Comparison of ENCODE assay signal across 7 cellular contexts in the genomic region with DNA sequence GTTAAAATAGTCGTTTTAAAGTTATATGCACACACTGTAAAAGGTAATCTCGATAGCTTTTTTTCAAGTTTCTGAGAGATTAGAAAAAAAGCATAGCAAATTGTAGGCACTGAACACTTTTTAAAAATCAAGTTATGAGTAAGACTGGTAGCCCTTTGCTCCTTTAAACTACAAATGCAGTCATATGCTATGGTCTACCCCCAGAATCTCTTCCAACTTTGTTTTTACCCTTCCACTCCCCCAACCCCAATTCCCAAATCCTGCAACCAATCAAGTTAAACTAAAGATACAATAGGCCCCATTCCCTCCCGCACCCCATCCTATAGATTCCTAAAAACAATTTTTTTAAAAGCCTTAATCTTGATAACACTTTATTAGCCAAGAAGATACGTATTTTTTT. TPM values are rescaled to one million over a fixed set of nuclear protein-coding genes. Genes with fewer than 3 reads are reported as not detected.
A peak's percentile ranks its signal among the peaks of the same experiment; 100 is the strongest.
DNase-seq lines count a peak whose midpoint lies in the region; ATAC-seq, FAIRE-seq and TF ChIP-seq lines count a peak whose summit lies in the region.

No MANE protein-coding gene starts in this region.

- no peak for FAIRE-seq in RCC 7860 (lab: Jason Lieb, UNC)

- no peak for TF ChIP-seq POLR2A in body of pancreas (IDR thresholded peaks at IDR 0.05)

- H3K27ac Mint-ChIP-seq in T-cell = no peak overlapping the region

- H3K9me3 ChIP-seq in HUES48 (ENCODE audit: control insufficient read depth, insufficient read depth, low read length) = no peaks in the 10 kb centered on the region
- H3K9me3 ChIP-seq in body of pancreas = no peaks in the 10 kb centered on the region
- H3K9me3 ChIP-seq in left lung = no peaks in the 10 kb centered on the region
- no peaks in the 10 kb centered on the region for H3K9me3 ChIP-seq in subcutaneous abdominal adipose tissue (ENCODE audit: control insufficient read depth in 5 of 5, low read length in 5 of 5)

- peaks cover 17 to 30% of the 10 kb centered on the region in 2 donors for H3K27me3 Mint-ChIP-seq in T-cell

- peaks cover 13 to 16% (median 15%) of the 10 kb centered on the region in 3 donors for H3K4me1 Mint-ChIP-seq in T-cell

- intact Hi-C loops in body of pancreas (cut with DNase I) = no loop called here
- intact Hi-C loops in left lung (cut with DNase I) = no loop called here

- H3K4me3 ChIP-seq in HUES48 (ENCODE audit: low read depth, low read length) = peak overlapping the region; percentile 89
- H3K4me3 ChIP-seq in body of pancreas = no peak overlapping the region
- H3K4me3 ChIP-seq in left lung = peak overlapping the region; percentile 54 to 67
- peak overlapping the region; percentile 85 to 92 (median 90) for H3K4me3 ChIP-seq in subcutaneous abdominal adipose tissue (ENCODE audit: low read depth in 1 of 5, low read length in 5 of 5)

- WGBS in body of pancreas, 2 donors = 16 to 20% methylated on average over 4 of the region's 4 CpGs

- POLR2A ChIA-PET in T-cell (lab: Charles Lee) = no interaction called here

- TF ChIP-seq CTCF in body of pancreas (IDR thresholded peaks at IDR 0.05) (no peak), left lung (IDR thresholded peaks at IDR 0.05) (no peak)

- no peaks in the 10 kb centered on the region for H3K27me3 ChIP-seq in HUES48 (ENCODE audit: control insufficient read depth, insufficient read depth, low read length)
- H3K27me3 ChIP-seq in body of pancreas = no peaks in the 10 kb centered on the region
- no peaks in the 10 kb centered on the region for H3K27me3 ChIP-seq in left lung
- no peaks in the 10 kb centered on the region for H3K27me3 ChIP-seq in subcutaneous abdominal adipose tissue (ENCODE audit: control insufficient read depth in 5 of 5, insufficient read depth in 4 of 5, low read length in 5 of 5)

- peak overlapping the region; percentile 98 for H3K9ac ChIP-seq in HUES48 (ENCODE audit: low read depth, low read length)
- H3K9ac ChIP-seq in subcutaneous abdominal adipose tissue (ENCODE audit: low read length in 5 of 5) = peak overlapping the region in 4 of 5 donors; percentile 6 to 98 (median 95)

- H3K36me3 ChIP-seq in HUES48 (ENCODE audit: control insufficient read depth, insufficient read depth, low read length) (no peaks in the 10 kb centered on the region), body of pancreas (replicated peaks in 1 of 2; ENCODE audit: insufficient read depth in 1 of 2, low read depth in 2 of 2) (no peaks in the 10 kb centered on the region), left lung (no peaks in the 10 kb centered on the region), subcutaneous abdominal adipose tissue (ENCODE audit: control insufficient read depth in 5 of 5, insufficient read depth in 5 of 5, low read length in 5 of 5) (no peaks in the 10 kb centered on the region)

- H3K4me1 ChIP-seq in HUES48 (ENCODE audit: control insufficient read depth, insufficient read depth, low read length) (peaks cover 42% of the 10 kb centered on the region), body of pancreas (peaks cover 32% of the 10 kb centered on the region), left lung (peaks cover 7 to 47% of the 10 kb centered on the region in 2 donors), subcutaneous abdominal adipose tissue (ENCODE audit: control insufficient read depth in 5 of 5, insufficient read depth in 5 of 5, low read length in 5 of 5) (peaks cover 0 to 29% (median 27%) of the 10 kb centered on the region in 5 donors)

- no peak for DNase-seq in body of pancreas
- no peak for DNase-seq in left lung
- DNase-seq in RCC 7860 (ENCODE audit: low spot score) = no peak
- DNase-seq in T-cell = no peak
- DNase-seq in NCI-H1417 treated with DMSO at 0.1 percent for 48 hours (lab: John Stamatoyannopoulos, UW) = no peak

- H3K9me3 Mint-ChIP-seq in T-cell = no peaks in the 10 kb centered on the region

- peaks cover 4% of the 10 kb centered on the region for H3K36me3 Mint-ChIP-seq in T-cell

- no peak for ATAC-seq in body of pancreas
- ATAC-seq in left lung = no peak
- no peak for ATAC-seq in T-cell (replicated peaks in 1 of 4)

- CTCF ChIA-PET in T-cell (lab: Charles Lee) = interaction anchor here in 1 of 2 donors (0.7 kb wide), 1 partner anchor 70 kb away, joined by 3 read pairs; no protein-coding TSS in a partner anchor

- H3K27ac ChIP-seq in HUES48 (ENCODE audit: low read depth, low read length) (peak overlapping the region; percentile 100), body of pancreas (peak overlapping the region in 3 of 4 donors; percentile 95 to 98 (median 97)), left lung (peak overlapping the region; percentile 99), subcutaneous abdominal adipose tissue (ENCODE audit: low read depth, low read length) (peak overlapping the region; percentile 98)

- peak overlapping the region in 1 of 3 donors; percentile 91 for H3K4me3 Mint-ChIP-seq in T-cell

RNA-seq across cellular contexts. Expression of a gene that starts 0.7 kb away (rescaled TPM):
- total RNA-seq in body of pancreas = 100 to 1,000 TPM in 1 of 2 donors, 10 to 100 TPM in 1; 62.5 to 104 TPM
- 10 to 100 TPM; 60.0 to 76.2 TPM for total RNA-seq in left lung
- total RNA-seq in T-cell = 10 to 100 TPM; 21.2 to 38.5 (median 27.2) TPM

Comparison
In these comparisons a context has a peak if more than half of its experiments do, and no peak if none do; other contexts are left out.
1. H3K4me3 ChIP-seq: peak in HUES48 (single experiment), left lung (2 of 2) and subcutaneous abdominal adipose tissue (5 of 5); none in body of pancreas (0 of 2).
2. Peak in every context shown above with its lines, with median percentiles within 50 percentile points of each other: H3K27ac ChIP-seq.